Comparison of ENCODE assay signal across 1 cellular context in the genomic region with DNA sequence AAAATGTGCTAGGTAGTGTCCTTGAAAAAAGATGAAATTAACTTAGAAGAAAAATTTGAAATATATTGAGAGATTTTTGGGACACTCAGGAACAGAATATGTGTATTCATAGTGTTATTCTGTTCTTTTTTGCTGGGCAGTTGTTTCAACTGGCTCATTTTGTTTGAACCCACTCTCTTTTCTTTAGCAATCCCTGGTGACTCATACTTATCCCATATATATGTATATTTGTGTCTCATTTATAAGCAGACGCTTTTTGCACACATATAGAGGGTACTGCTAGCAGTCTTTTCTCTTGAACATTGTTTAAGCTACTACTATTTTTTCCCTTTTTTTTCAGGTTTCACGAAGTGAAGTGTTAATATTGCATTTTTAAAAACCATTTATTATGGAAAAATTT.
TF ChIP-seq lines count a peak whose summit lies in the region.

No MANE protein-coding gene starts in this region.

TF ChIP-seq in HepG2, 621 proteins besides CTCF, POLR2A, EP300 and RAD21 (continued from another document):
- TF ChIP-seq, protein P1, sequence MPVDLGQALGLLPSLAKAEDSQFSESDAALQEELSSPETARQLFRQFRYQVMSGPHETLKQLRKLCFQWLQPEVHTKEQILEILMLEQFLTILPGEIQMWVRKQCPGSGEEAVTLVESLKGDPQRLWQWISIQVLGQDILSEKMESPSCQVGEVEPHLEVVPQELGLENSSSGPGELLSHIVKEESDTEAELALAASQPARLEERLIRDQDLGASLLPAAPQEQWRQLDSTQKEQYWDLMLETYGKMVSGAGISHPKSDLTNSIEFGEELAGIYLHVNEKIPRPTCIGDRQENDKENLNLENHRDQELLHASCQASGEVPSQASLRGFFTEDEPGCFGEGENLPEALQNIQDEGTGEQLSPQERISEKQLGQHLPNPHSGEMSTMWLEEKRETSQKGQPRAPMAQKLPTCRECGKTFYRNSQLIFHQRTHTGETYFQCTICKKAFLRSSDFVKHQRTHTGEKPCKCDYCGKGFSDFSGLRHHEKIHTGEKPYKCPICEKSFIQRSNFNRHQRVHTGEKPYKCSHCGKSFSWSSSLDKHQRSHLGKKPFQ (CRISPR knock-in tag; IDR thresholded peaks at IDR 0.05; ENCODE audit: insufficient replicate concordance), result no peak
- TF ChIP-seq FOXM1 (CRISPR knock-in tag; IDR thresholded peaks at IDR 0.05) (no peak), SSRP1 (CRISPR knock-in tag; IDR thresholded peaks at IDR 0.05) (no peak)
- TF ChIP-seq, protein P2, sequence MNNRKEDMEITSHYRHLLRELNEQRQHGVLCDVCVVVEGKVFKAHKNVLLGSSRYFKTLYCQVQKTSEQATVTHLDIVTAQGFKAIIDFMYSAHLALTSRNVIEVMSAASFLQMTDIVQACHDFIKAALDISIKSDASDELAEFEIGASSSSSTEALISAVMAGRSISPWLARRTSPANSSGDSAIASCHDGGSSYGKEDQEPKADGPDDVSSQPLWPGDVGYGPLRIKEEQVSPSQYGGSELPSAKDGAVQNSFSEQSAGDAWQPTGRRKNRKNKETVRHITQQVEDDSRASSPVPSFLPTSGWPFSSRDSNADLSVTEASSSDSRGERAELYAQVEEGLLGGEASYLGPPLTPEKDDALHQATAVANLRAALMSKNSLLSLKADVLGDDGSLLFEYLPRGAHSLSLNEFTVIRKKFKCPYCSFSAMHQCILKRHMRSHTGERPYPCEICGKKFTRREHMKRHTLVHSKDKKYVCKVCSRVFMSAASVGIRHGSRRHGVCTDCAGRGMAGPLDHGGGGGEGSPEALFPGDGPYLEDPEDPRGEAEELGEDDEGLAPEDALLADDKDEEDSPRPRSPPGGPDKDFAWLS (CRISPR knock-in tag; IDR thresholded peaks at IDR 0.05; ENCODE audit: borderline replicate concordance), result no peak
- TF ChIP-seq, protein P3, sequence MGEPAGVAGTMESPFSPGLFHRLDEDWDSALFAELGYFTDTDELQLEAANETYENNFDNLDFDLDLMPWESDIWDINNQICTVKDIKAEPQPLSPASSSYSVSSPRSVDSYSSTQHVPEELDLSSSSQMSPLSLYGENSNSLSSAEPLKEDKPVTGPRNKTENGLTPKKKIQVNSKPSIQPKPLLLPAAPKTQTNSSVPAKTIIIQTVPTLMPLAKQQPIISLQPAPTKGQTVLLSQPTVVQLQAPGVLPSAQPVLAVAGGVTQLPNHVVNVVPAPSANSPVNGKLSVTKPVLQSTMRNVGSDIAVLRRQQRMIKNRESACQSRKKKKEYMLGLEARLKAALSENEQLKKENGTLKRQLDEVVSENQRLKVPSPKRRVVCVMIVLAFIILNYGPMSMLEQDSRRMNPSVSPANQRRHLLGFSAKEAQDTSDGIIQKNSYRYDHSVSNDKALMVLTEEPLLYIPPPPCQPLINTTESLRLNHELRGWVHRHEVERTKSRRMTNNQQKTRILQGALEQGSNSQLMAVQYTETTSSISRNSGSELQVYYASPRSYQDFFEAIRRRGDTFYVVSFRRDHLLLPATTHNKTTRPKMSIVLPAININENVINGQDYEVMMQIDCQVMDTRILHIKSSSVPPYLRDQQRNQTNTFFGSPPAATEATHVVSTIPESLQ (CRISPR knock-in tag; conservative IDR thresholded peaks at IDR 0.05), result no peak
